ENCODE assay signal across 15 cellular contexts in the genomic region with DNA sequence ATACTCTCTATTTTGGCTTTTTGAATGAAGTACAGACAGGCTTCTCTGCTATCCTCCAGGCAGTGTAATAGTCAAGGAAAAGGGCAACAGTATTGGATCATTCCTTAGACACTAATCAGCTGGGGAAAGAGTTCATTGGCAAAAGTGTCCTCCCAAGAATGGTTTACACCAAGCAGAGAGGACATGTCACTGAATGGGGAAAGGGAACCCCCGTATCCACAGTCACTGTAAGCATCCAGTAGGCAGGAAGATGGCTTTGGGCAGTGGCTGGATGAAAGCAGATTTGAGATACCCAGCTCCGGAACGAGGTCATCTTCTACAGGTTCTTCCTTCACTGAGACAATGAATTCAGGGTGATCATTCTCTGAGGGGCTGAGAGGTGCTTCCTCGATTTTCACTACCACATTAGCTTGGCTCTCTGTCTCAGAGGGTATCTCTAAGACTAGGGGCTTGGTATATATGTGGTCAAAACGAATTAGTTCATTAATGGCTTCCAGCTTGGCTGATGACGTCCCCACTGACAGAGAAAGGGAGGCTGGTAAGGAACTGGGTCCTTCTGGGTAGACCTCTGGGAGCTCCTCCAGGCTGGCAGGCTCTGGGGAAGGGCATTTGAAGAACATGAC. TPM values are rescaled to one million over a fixed set of nuclear protein-coding genes. Genes with fewer than 3 reads are reported as not detected.
DNase-seq lines count a peak whose midpoint lies in the region; ATAC-seq and TF ChIP-seq lines count a peak whose summit lies in the region.
"Had no signal": no experiment of that assay in that cellular context is flagged by ENCODE, and none has a peak within 500 bp of the region (broad histone marks: within the 10 kb centered on the region; RNA-seq: fewer than 3 reads in every experiment).

No MANE protein-coding gene starts in this region.

- no peak for ATAC-seq in GM18907 (IDR thresholded peaks at IDR 0.05; ENCODE audit: unreplicated experiment)
- ATAC-seq in GM19023 (IDR thresholded peaks at IDR 0.05; ENCODE audit: unreplicated experiment), result no peak
- ATAC-seq in sciatic nerve, result no peak

- CTCF ChIA-PET in A673 (lab: Charles Lee), result no interaction called here
- CTCF ChIA-PET in Calu3 (lab: Charles Lee), result no interaction called here

- peaks cover 80% of the 10 kb centered on the region for H3K36me3 Mint-ChIP-seq in Calu3 (ENCODE audit: insufficient read depth, unreplicated experiment)
- H3K36me3 Mint-ChIP-seq in activated T-helper 1 cell treated with anti-CD3 and anti-CD28 coated beads, Interleukin-12 subunit alpha, Interleukin-12 subunit beta, Interleukin-2, Interleukin-4 antibody, amounts not matched to agents 30 ng/mL and 10 ng/mL and 1 ng/mL, durations not matched to agents 14 hours and 24 hours and 36 hours (ENCODE audit: low read depth), result peaks cover 67% of the 10 kb centered on the region

- H3K9me3 ChIP-seq in A673 (ENCODE audit: low read depth, low read length, poor library complexity, severe bottlenecking) (no peaks in the 10 kb centered on the region), mucosa of stomach (ENCODE audit: control insufficient read depth, low read length) (no peaks in the 10 kb centered on the region)

- H3K36me3 ChIP-seq in A673 (ENCODE audit: insufficient read depth, low read length, poor library complexity, severe bottlenecking), result peaks cover 53% of the 10 kb centered on the region
- H3K36me3 ChIP-seq in mucosa of stomach (ENCODE audit: control insufficient read depth, insufficient read depth, low read length), result peaks cover 31% of the 10 kb centered on the region

- peak overlapping the region; percentile 16 for H3K27ac ChIP-seq in A673 (ENCODE audit: low read depth, low read length, poor library complexity, severe bottlenecking)
- H3K27ac ChIP-seq: C4-2B had no signal

- BruUV-seq in A673 (replicated peaks; lab: Mats Ljungman, UMichigan), result no TSS peak
- no TSS peak for BruUV-seq in Calu3 (replicated peaks; lab: Mats Ljungman, UMichigan)

- no peaks in the 10 kb centered on the region for H3K9me3 Mint-ChIP-seq in Calu3 (ENCODE audit: low read depth, unreplicated experiment)
- no peaks in the 10 kb centered on the region for H3K9me3 Mint-ChIP-seq in activated T-helper 1 cell treated with anti-CD3 and anti-CD28 coated beads, Interleukin-12 subunit alpha, Interleukin-12 subunit beta, Interleukin-2, Interleukin-4 antibody, amounts not matched to agents 30 ng/mL and 10 ng/mL and 1 ng/mL, durations not matched to agents 14 hours and 24 hours and 36 hours

- H3K27ac Mint-ChIP-seq in Calu3 (ENCODE audit: unreplicated experiment), result peak overlapping the region; percentile 67
- H3K27ac Mint-ChIP-seq in activated T-helper 1 cell treated with anti-CD3 and anti-CD28 coated beads, Interleukin-12 subunit alpha, Interleukin-12 subunit beta, Interleukin-2, Interleukin-4 antibody, amounts not matched to agents 30 ng/mL and 10 ng/mL and 1 ng/mL, durations not matched to agents 14 hours and 24 hours and 36 hours, result peak overlapping the region; percentile 55

- peak overlapping the region; percentile 45 for H3K9ac ChIP-seq in mucosa of stomach (ENCODE audit: low read length)

- intact Hi-C loops in A673 (cut with micrococcal nuclease; ENCODE audit: unreplicated experiment) (no loop called here), Calu3 (cut with micrococcal nuclease; ENCODE audit: unreplicated experiment) (no loop called here), sciatic nerve (cut with DNase I) (no loop called here)
- intact Hi-C loops in activated T-helper 1 cell treated with anti-CD3 and anti-CD28 coated beads, Interleukin-12 subunit alpha, Interleukin-12 subunit beta, Interleukin-2, Interleukin-4 antibody, amounts not matched to agents 30 ng/mL and 10 ng/mL and 1 ng/mL, durations not matched to agents 14 hours and 24 hours and 36 hours (cut with micrococcal nuclease), result loop anchor here (5.0 to 10.0 kb wide), 2 partner anchors 123 to 390 kb away; no protein-coding TSS in a partner anchor

- TF ChIP-seq CTCF in A673 (conservative IDR thresholded peaks at IDR 0.05; ENCODE audit: low read depth, low read length) (no peak), Calu3 (IDR thresholded peaks at IDR 0.05; ENCODE audit: unreplicated experiment) (no peak)

- H3K27me3 ChIP-seq in A673 (replicated peaks; ENCODE audit: insufficient read depth, low read depth, low read length, poor library complexity) (no peaks in the 10 kb centered on the region), mucosa of stomach (ENCODE audit: control insufficient read depth, insufficient read depth, low read length) (no peaks in the 10 kb centered on the region)

- peaks cover 18% of the 10 kb centered on the region for H3K4me1 Mint-ChIP-seq in Calu3 (ENCODE audit: low read depth, unreplicated experiment)
- H3K4me1 Mint-ChIP-seq in activated T-helper 1 cell treated with anti-CD3 and anti-CD28 coated beads, Interleukin-12 subunit alpha, Interleukin-12 subunit beta, Interleukin-2, Interleukin-4 antibody, amounts not matched to agents 30 ng/mL and 10 ng/mL and 1 ng/mL, durations not matched to agents 14 hours and 24 hours and 36 hours (ENCODE audit: low read depth), result peaks cover 68% of the 10 kb centered on the region

- no peak overlapping the region for H3K4me3 Mint-ChIP-seq in Calu3 (ENCODE audit: low read depth, unreplicated experiment)
- peak overlapping the region; percentile 96 for H3K4me3 Mint-ChIP-seq in activated T-helper 1 cell treated with anti-CD3 and anti-CD28 coated beads, Interleukin-12 subunit alpha, Interleukin-12 subunit beta, Interleukin-2, Interleukin-4 antibody, amounts not matched to agents 30 ng/mL and 10 ng/mL and 1 ng/mL, durations not matched to agents 14 hours and 24 hours and 36 hours

- H3K4me3 ChIP-seq in A673 (ENCODE audit: low read depth, low read length, poor library complexity, severe bottlenecking) (no peak overlapping the region), mucosa of stomach (ENCODE audit: low read length) (no peak overlapping the region)

- H3K4me1 ChIP-seq in A673 (ENCODE audit: insufficient read depth, low read length, poor library complexity, severe bottlenecking) (peaks cover 17% of the 10 kb centered on the region), mucosa of stomach (ENCODE audit: control insufficient read depth, insufficient read depth, low read length) (peaks cover 27% of the 10 kb centered on the region)

- POLR2A ChIA-PET in A673 (lab: Charles Lee; ENCODE audit: low non-redundant PET), result no interaction called here

- H3K27me3 Mint-ChIP-seq in Calu3 (ENCODE audit: unreplicated experiment), result no peaks in the 10 kb centered on the region
- H3K27me3 Mint-ChIP-seq in activated T-helper 1 cell treated with anti-CD3 and anti-CD28 coated beads, Interleukin-12 subunit alpha, Interleukin-12 subunit beta, Interleukin-2, Interleukin-4 antibody, amounts not matched to agents 30 ng/mL and 10 ng/mL and 1 ng/mL, durations not matched to agents 14 hours and 24 hours and 36 hours (ENCODE audit: insufficient read depth), result peaks cover 2% of the 10 kb centered on the region

- DNase-seq in A673 (ENCODE audit: low spot score) (no peak), Calu3 (no peak), sciatic nerve (ENCODE audit: low spot score) (no peak)
- no peak for DNase-seq in activated T-helper 1 cell treated with anti-CD3 and anti-CD28 coated beads, Interleukin-12 subunit alpha, Interleukin-12 subunit beta, Interleukin-2, Interleukin-4 antibody, amounts not matched to agents 30 ng/mL and 10 ng/mL and 1 ng/mL, durations not matched to agents 14 hours and 24 hours and 36 hours (ENCODE audit: low spot score)
- DNase-seq in stimulated activated naive CD4-positive, alpha-beta T cell (lab: John Stamatoyannopoulos, UW), result no peak
- DNase-seq: anterior cingulate cortex; mesendoderm; NCI-H1436 treated with DMSO at 0.1 percent for 48 hours; NCI-H526 treated with DMSO at 0.1 percent for 48 hours; stimulated activated CD4-positive, alpha-beta T cell treated with anti-CD3 and anti-CD28 coated beads, Interleukin-4, amount 100 ng/mL, for 1 hour; stimulated activated naive CD4-positive, alpha-beta T cell treated with Interleukin-2 at 50 U/mL for 16 hours had no signal

RNA-seq across cellular contexts. Expression of gene XBP1, which starts 5.2 kb away (rescaled TPM):
- 65.4 and 66.3 TPM in 2 replicates for total RNA-seq in A673 (2021)
- 179 and 192 TPM in 2 replicates for total RNA-seq in Calu3 (2022)
- total RNA-seq in activated T-helper 1 cell treated with anti-CD3 and anti-CD28 coated beads, Interleukin-12 subunit alpha, Interleukin-12 subunit beta, Interleukin-2, Interleukin-4 antibody, amounts not matched to agents 30 ng/mL and 10 ng/mL and 1 ng/mL, durations not matched to agents 14 hours and 24 hours and 36 hours, result 177 and 181 TPM in 2 replicates
- total RNA-seq in sciatic nerve, result 84.9 TPM

RNA-seq across cellular contexts. Expression of gene CCDC117, which starts 22.7 kb away (rescaled TPM):
- total RNA-seq in A673 (2021) (30.8 and 33.5 TPM in 2 replicates), Calu3 (2022) (25.4 and 27.0 TPM in 2 replicates), sciatic nerve (16.1 TPM)
- 46.4 and 52.8 TPM in 2 replicates for total RNA-seq in activated T-helper 1 cell treated with anti-CD3 and anti-CD28 coated beads, Interleukin-12 subunit alpha, Interleukin-12 subunit beta, Interleukin-2, Interleukin-4 antibody, amounts not matched to agents 30 ng/mL and 10 ng/mL and 1 ng/mL, durations not matched to agents 14 hours and 24 hours and 36 hours

RNA-seq across cellular contexts. Expression of gene HSCB, which starts 53.3 kb away (rescaled TPM):
- total RNA-seq in A673 (2021) (19.6 and 22.5 TPM in 2 replicates), Calu3 (2022) (15.7 and 16.5 TPM in 2 replicates), sciatic nerve (13.9 TPM)
- total RNA-seq in activated T-helper 1 cell treated with anti-CD3 and anti-CD28 coated beads, Interleukin-12 subunit alpha, Interleukin-12 subunit beta, Interleukin-2, Interleukin-4 antibody, amounts not matched to agents 30 ng/mL and 10 ng/mL and 1 ng/mL, durations not matched to agents 14 hours and 24 hours and 36 hours, result 16.6 and 18.0 TPM in 2 replicates

RNA-seq across cellular contexts. Expression of gene CHEK2, which starts 53.6 kb away (rescaled TPM):
- total RNA-seq in A673 (2021) (53.7 and 65.8 TPM in 2 replicates), Calu3 (2022) (27.0 and 35.7 TPM in 2 replicates), sciatic nerve (29.3 TPM)
- total RNA-seq in activated T-helper 1 cell treated with anti-CD3 and anti-CD28 coated beads, Interleukin-12 subunit alpha, Interleukin-12 subunit beta, Interleukin-2, Interleukin-4 antibody, amounts not matched to agents 30 ng/mL and 10 ng/mL and 1 ng/mL, durations not matched to agents 14 hours and 24 hours and 36 hours, result 31.4 and 35.0 TPM in 2 replicates
